ENCODE assay signal across 8 cellular contexts in genomic region chr17:81713004-81713555, GRCh38. TPM values are rescaled to one million over a fixed set of nuclear protein-coding genes. Genes with fewer than 3 reads are reported as not detected.
DNase-seq lines count a peak whose midpoint lies in the region; TF ChIP-seq lines count a peak whose summit lies in the region.

No MANE protein-coding gene starts in this region.

- no peak for DNase-seq in activated CD4-positive, alpha-beta T cell treated with anti-CD3 and anti-CD28 coated beads, Interleukin-2, amount 10 ng/mL, durations not matched to agents 24 days and 14 days
- DNase-seq in activated CD4-positive, alpha-beta T cell treated with anti-CD3 and anti-CD28 coated beads, Interleukin-2, amount 50 U/mL, for 4 hours: no peak
- no peak for DNase-seq in activated T-helper 2 cell treated with anti-CD3 and anti-CD28 coated beads, Interferon-gamma antibody, Interleukin-2, Interleukin-4, amounts not matched to agents 10 μg/mL and 5 μg/mL and 100 μg/mL, durations not matched to agents 14 hours and 24 hours and 36 hours (ENCODE audit: low spot score)
- peak; percentile 47 for DNase-seq in kidney tubule cell (ENCODE audit: low spot score)
- DNase-seq in suprapubic skin (ENCODE audit: low spot score in 2 of 2): no peak
- DNase-seq in NCI-H345 treated with DMSO at 0.1 percent for 48 hours (lab: John Stamatoyannopoulos, UW; ENCODE audit: unreplicated experiment): no peak
- no peak for DNase-seq in activated CD4-positive, alpha-beta T cell treated with anti-CD3 and anti-CD28 coated beads, Interleukin-2, amount 50 U/mL, for 1 hour
- no peak for DNase-seq in NCI-H2029 treated with DMSO at 0.1 percent for 48 hours (lab: John Stamatoyannopoulos, UW)

- peaks cover 8% of the 10 kb centered on the region for H3K36me3 Mint-ChIP-seq in activated CD4-positive, alpha-beta T cell treated with anti-CD3 and anti-CD28 coated beads, Interleukin-2, amount 10 ng/mL, durations not matched to agents 24 days and 14 days (ENCODE audit: low read depth)
- peaks cover 10% of the 10 kb centered on the region for H3K36me3 Mint-ChIP-seq in activated T-helper 2 cell treated with anti-CD3 and anti-CD28 coated beads, Interferon-gamma antibody, Interleukin-2, Interleukin-4, amounts not matched to agents 10 μg/mL and 5 μg/mL and 100 μg/mL, durations not matched to agents 14 hours and 24 hours and 36 hours (ENCODE audit: low read depth)

- TF ChIP-seq CTCF in suprapubic skin (IDR thresholded peaks at IDR 0.05): no peak

- H3K27ac Mint-ChIP-seq in activated CD4-positive, alpha-beta T cell treated with anti-CD3 and anti-CD28 coated beads, Interleukin-2, amount 10 ng/mL, durations not matched to agents 24 days and 14 days: peak overlapping the region; percentile 82
- H3K27ac Mint-ChIP-seq in activated T-helper 2 cell treated with anti-CD3 and anti-CD28 coated beads, Interferon-gamma antibody, Interleukin-2, Interleukin-4, amounts not matched to agents 10 μg/mL and 5 μg/mL and 100 μg/mL, durations not matched to agents 14 hours and 24 hours and 36 hours: peak overlapping the region; percentile 86

- no peaks in the 10 kb centered on the region for H3K27me3 Mint-ChIP-seq in activated CD4-positive, alpha-beta T cell treated with anti-CD3 and anti-CD28 coated beads, Interleukin-2, amount 10 ng/mL, durations not matched to agents 24 days and 14 days
- H3K27me3 Mint-ChIP-seq in activated T-helper 2 cell treated with anti-CD3 and anti-CD28 coated beads, Interferon-gamma antibody, Interleukin-2, Interleukin-4, amounts not matched to agents 10 μg/mL and 5 μg/mL and 100 μg/mL, durations not matched to agents 14 hours and 24 hours and 36 hours (ENCODE audit: low read depth): no peaks in the 10 kb centered on the region

- no peaks in the 10 kb centered on the region for H3K27me3 ChIP-seq in suprapubic skin

- no peak for TF ChIP-seq POLR2A in suprapubic skin (IDR thresholded peaks at IDR 0.05)

- TF ChIP-seq EP300 in suprapubic skin (IDR thresholded peaks at IDR 0.05): no peak

- peaks cover 14% of the 10 kb centered on the region for H3K4me1 Mint-ChIP-seq in activated CD4-positive, alpha-beta T cell treated with anti-CD3 and anti-CD28 coated beads, Interleukin-2, amount 10 ng/mL, durations not matched to agents 24 days and 14 days
- peaks cover 11% of the 10 kb centered on the region for H3K4me1 Mint-ChIP-seq in activated T-helper 2 cell treated with anti-CD3 and anti-CD28 coated beads, Interferon-gamma antibody, Interleukin-2, Interleukin-4, amounts not matched to agents 10 μg/mL and 5 μg/mL and 100 μg/mL, durations not matched to agents 14 hours and 24 hours and 36 hours (ENCODE audit: low read depth)

- peak overlapping the region; percentile 85 for H3K27ac ChIP-seq in suprapubic skin

- WGBS in suprapubic skin: 21% methylated on average over 14 of the region's 18 CpGs

- intact Hi-C loops in activated CD4-positive, alpha-beta T cell treated with anti-CD3 and anti-CD28 coated beads, Interleukin-2, amount 10 ng/mL, durations not matched to agents 24 days and 14 days (cut with micrococcal nuclease): no loop called here
- intact Hi-C loops in activated T-helper 2 cell treated with anti-CD3 and anti-CD28 coated beads, Interferon-gamma antibody, Interleukin-2, Interleukin-4, amounts not matched to agents 10 μg/mL and 5 μg/mL and 100 μg/mL, durations not matched to agents 14 hours and 24 hours and 36 hours (cut with micrococcal nuclease): no loop called here

- H3K4me1 ChIP-seq in suprapubic skin: peaks cover 55% of the 10 kb centered on the region

- peak overlapping the region; percentile 91 for H3K4me3 Mint-ChIP-seq in activated CD4-positive, alpha-beta T cell treated with anti-CD3 and anti-CD28 coated beads, Interleukin-2, amount 10 ng/mL, durations not matched to agents 24 days and 14 days
- peak overlapping the region; percentile 95 for H3K4me3 Mint-ChIP-seq in activated T-helper 2 cell treated with anti-CD3 and anti-CD28 coated beads, Interferon-gamma antibody, Interleukin-2, Interleukin-4, amounts not matched to agents 10 μg/mL and 5 μg/mL and 100 μg/mL, durations not matched to agents 14 hours and 24 hours and 36 hours (ENCODE audit: low read depth)

- no peaks in the 10 kb centered on the region for H3K9me3 ChIP-seq in suprapubic skin

- peak overlapping the region; percentile 95 for H3K4me3 ChIP-seq in suprapubic skin

- H3K9me3 Mint-ChIP-seq in activated CD4-positive, alpha-beta T cell treated with anti-CD3 and anti-CD28 coated beads, Interleukin-2, amount 10 ng/mL, durations not matched to agents 24 days and 14 days: no peaks in the 10 kb centered on the region
- no peaks in the 10 kb centered on the region for H3K9me3 Mint-ChIP-seq in activated T-helper 2 cell treated with anti-CD3 and anti-CD28 coated beads, Interferon-gamma antibody, Interleukin-2, Interleukin-4, amounts not matched to agents 10 μg/mL and 5 μg/mL and 100 μg/mL, durations not matched to agents 14 hours and 24 hours and 36 hours

- peaks cover 20% of the 10 kb centered on the region for H3K36me3 ChIP-seq in suprapubic skin

RNA-seq across cellular contexts. Expression of gene SLC25A10, which starts 1.0 kb away (rescaled TPM):
- total RNA-seq in activated CD4-positive, alpha-beta T cell treated with anti-CD3 and anti-CD28 coated beads, Interleukin-2, amount 10 ng/mL, durations not matched to agents 24 days and 14 days: 48.6 and 52.7 TPM in 2 replicates
- 36.4 and 39.5 TPM in 2 replicates for total RNA-seq in activated T-helper 2 cell treated with anti-CD3 and anti-CD28 coated beads, Interferon-gamma antibody, Interleukin-2, Interleukin-4, amounts not matched to agents 10 μg/mL and 5 μg/mL and 100 μg/mL, durations not matched to agents 14 hours and 24 hours and 36 hours
- total RNA-seq in suprapubic skin: 10 to 100 TPM; 14.1 to 32.0 (median 16.9) TPM

RNA-seq across cellular contexts. Expression of gene MRPL12, which starts 9.9 kb away (rescaled TPM):
- 232 and 233 TPM in 2 replicates for total RNA-seq in activated CD4-positive, alpha-beta T cell treated with anti-CD3 and anti-CD28 coated beads, Interleukin-2, amount 10 ng/mL, durations not matched to agents 24 days and 14 days
- 175 and 179 TPM in 2 replicates for total RNA-seq in activated T-helper 2 cell treated with anti-CD3 and anti-CD28 coated beads, Interferon-gamma antibody, Interleukin-2, Interleukin-4, amounts not matched to agents 10 μg/mL and 5 μg/mL and 100 μg/mL, durations not matched to agents 14 hours and 24 hours and 36 hours
- total RNA-seq in suprapubic skin: 10 to 100 TPM; 27.6 to 65.7 (median 52.1) TPM

RNA-seq across cellular contexts. Expression of gene HGS, which starts 29.3 kb away (rescaled TPM):
- 136 and 137 TPM in 2 replicates for total RNA-seq in activated CD4-positive, alpha-beta T cell treated with anti-CD3 and anti-CD28 coated beads, Interleukin-2, amount 10 ng/mL, durations not matched to agents 24 days and 14 days
- total RNA-seq in activated T-helper 2 cell treated with anti-CD3 and anti-CD28 coated beads, Interferon-gamma antibody, Interleukin-2, Interleukin-4, amounts not matched to agents 10 μg/mL and 5 μg/mL and 100 μg/mL, durations not matched to agents 14 hours and 24 hours and 36 hours: 130 and 134 TPM in 2 replicates
- 100 to 1,000 TPM in 3 of 4 donors, 10 to 100 TPM in 1; 91.0 to 181 (median 107) TPM for total RNA-seq in suprapubic skin

RNA-seq across cellular contexts. Expression of gene ARL16, which starts 29.5 kb away (rescaled TPM):
- 34.9 and 37.6 TPM in 2 replicates for total RNA-seq in activated CD4-positive, alpha-beta T cell treated with anti-CD3 and anti-CD28 coated beads, Interleukin-2, amount 10 ng/mL, durations not matched to agents 24 days and 14 days
- total RNA-seq in activated T-helper 2 cell treated with anti-CD3 and anti-CD28 coated beads, Interferon-gamma antibody, Interleukin-2, Interleukin-4, amounts not matched to agents 10 μg/mL and 5 μg/mL and 100 μg/mL, durations not matched to agents 14 hours and 24 hours and 36 hours: 33.3 and 35.0 TPM in 2 replicates
- total RNA-seq in suprapubic skin: 10 to 100 TPM; 20.2 to 39.4 (median 36.2) TPM

RNA-seq across cellular contexts. Expression of gene CCDC137, which starts 46.5 kb away (rescaled TPM):
- 54.7 and 60.2 TPM in 2 replicates for total RNA-seq in activated CD4-positive, alpha-beta T cell treated with anti-CD3 and anti-CD28 coated beads, Interleukin-2, amount 10 ng/mL, durations not matched to agents 24 days and 14 days
- total RNA-seq in activated T-helper 2 cell treated with anti-CD3 and anti-CD28 coated beads, Interferon-gamma antibody, Interleukin-2, Interleukin-4, amounts not matched to agents 10 μg/mL and 5 μg/mL and 100 μg/mL, durations not matched to agents 14 hours and 24 hours and 36 hours: 50.8 and 51.7 TPM in 2 replicates
- total RNA-seq in suprapubic skin: 10 to 100 TPM; 14.9 to 29.8 (median 24.5) TPM
